Comparison of ENCODE assay signal across 29 cellular contexts in the genomic region with DNA sequence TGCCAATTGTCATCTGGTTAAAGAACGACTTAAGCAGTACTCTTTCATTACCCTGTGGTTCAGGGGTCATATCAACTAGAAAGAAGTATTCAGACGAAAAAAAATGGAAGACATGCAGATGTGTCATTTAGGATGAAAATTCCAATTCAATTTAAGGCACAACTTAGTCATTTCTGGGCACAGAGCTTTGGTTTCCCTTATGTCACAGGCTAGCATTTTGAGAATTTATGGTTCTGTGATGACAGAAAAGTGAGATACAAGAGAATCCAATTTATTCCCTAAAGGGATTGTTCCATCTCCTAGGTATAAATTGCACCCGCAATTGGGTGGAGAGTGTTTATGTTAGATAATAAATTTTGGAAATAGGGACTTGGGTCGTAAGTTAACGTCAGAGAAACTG.
"Had no signal": no experiment of that assay in that cellular context is flagged by ENCODE, and none has a peak within 500 bp of the region (broad histone marks: within the 10 kb centered on the region; RNA-seq: fewer than 3 reads in every experiment).

No MANE protein-coding gene starts in this region.

- FAIRE-seq: endometrium had no signal

- H3K27me3 ChIP-seq: esophagus squamous epithelium, gastroesophageal sphincter, hepatocyte, ovary, sigmoid colon, spleen, testis, tibial artery had no signal

- H3K27me3 Mint-ChIP-seq: stimulated activated memory B cell treated with anti-CD40 and anti-IgM and Interleukin-4, amounts not matched to agents 10 μg/mL and 1 μg/mL and 100 μg/mL, for 72 hours had no signal

- H3K4me2 ChIP-seq: hepatocyte had no signal

- H3K27ac Mint-ChIP-seq: effector memory CD8-positive, alpha-beta T cell; naive thymus-derived CD8-positive, alpha-beta T cell; nephron progenitor cell; stimulated activated memory B cell treated with anti-CD40 and anti-IgM and Interleukin-4, amounts not matched to agents 10 μg/mL and 1 μg/mL and 100 μg/mL, for 72 hours; type B pancreatic cell had no signal

- ATAC-seq: effector memory CD8-positive, alpha-beta T cell; gastroesophageal sphincter; heart left ventricle; left ventricle myocardium superior; lower lobe of right lung; naive thymus-derived CD8-positive, alpha-beta T cell; psoas muscle; right cardiac atrium; stimulated activated memory B cell treated with anti-CD40 and anti-IgM and Interleukin-4, amounts not matched to agents 10 μg/mL and 1 μg/mL and 100 μg/mL, for 72 hours; stimulated activated naive CD8-positive, alpha-beta T cell treated with anti-CD3 and anti-CD28 coated beads, Interleukin-15, Interleukin-2, amounts not matched to agents 100 U/mL and 50 U/mL, for 24 hours had no signal

- H3K9me3 ChIP-seq: esophagus squamous epithelium, gastroesophageal sphincter, heart left ventricle, lower lobe of right lung, ovary, psoas muscle, sigmoid colon, testis, tibial artery had no signal

- H3K4me3 ChIP-seq: esophagus squamous epithelium, gastroesophageal sphincter, heart left ventricle, hepatocyte, lower lobe of right lung, ovary, psoas muscle, sigmoid colon, skin epidermis, spleen, testis, tibial artery had no signal

- H3K27ac ChIP-seq: esophagus squamous epithelium, gastroesophageal sphincter, heart left ventricle, hepatocyte, lower lobe of right lung, ovary, psoas muscle, sigmoid colon, skin epidermis, spleen, testis, tibial artery had no signal

- H3K36me3 Mint-ChIP-seq: naive thymus-derived CD8-positive, alpha-beta T cell; stimulated activated memory B cell treated with anti-CD40 and anti-IgM and Interleukin-4, amounts not matched to agents 10 μg/mL and 1 μg/mL and 100 μg/mL, for 72 hours; type B pancreatic cell had no signal

- DNase-seq: cortex of kidney; effector memory CD8-positive, alpha-beta T cell; erythroblast; esophagus squamous epithelium; foreskin fibroblast; heart left ventricle; kidney glomerular epithelial cell; left ventricle myocardium superior; lower lobe of right lung; naive thymus-derived CD8-positive, alpha-beta T cell; nephron progenitor cell; nucleus accumbens; ovary; posterior cingulate gyrus; psoas muscle; right cardiac atrium; sigmoid colon; spleen; stimulated activated CD4-positive, alpha-beta T cell treated with anti-CD3 and anti-CD28 coated beads, Interleukin-4, amount 100 ng/mL, for 4 hours; stimulated activated naive CD8-positive, alpha-beta T cell treated with anti-CD3 and anti-CD28 coated beads, Interleukin-15, Interleukin-2, amounts not matched to agents 100 U/mL and 50 U/mL, for 24 hours; substantia nigra; testis; tibial artery had no signal

- H3K9me3 Mint-ChIP-seq: nephron progenitor cell, type B pancreatic cell had no signal

- H3K4me1 ChIP-seq: esophagus squamous epithelium, gastroesophageal sphincter, heart left ventricle, lower lobe of right lung, psoas muscle, sigmoid colon, spleen, testis, tibial artery had no signal

- H2AFZ ChIP-seq: hepatocyte had no signal

- H3K36me3 ChIP-seq: esophagus squamous epithelium, gastroesophageal sphincter, heart left ventricle, lower lobe of right lung, ovary, sigmoid colon, spleen, tibial artery had no signal

- H3K4me1 Mint-ChIP-seq: naive thymus-derived CD8-positive, alpha-beta T cell; nephron progenitor cell; stimulated activated memory B cell treated with anti-CD40 and anti-IgM and Interleukin-4, amounts not matched to agents 10 μg/mL and 1 μg/mL and 100 μg/mL, for 72 hours had no signal

- H3K4me3 Mint-ChIP-seq: effector memory CD8-positive, alpha-beta T cell; naive thymus-derived CD8-positive, alpha-beta T cell; nephron progenitor cell; stimulated activated memory B cell treated with anti-CD40 and anti-IgM and Interleukin-4, amounts not matched to agents 10 μg/mL and 1 μg/mL and 100 μg/mL, for 72 hours; type B pancreatic cell had no signal

- H3K79me2 ChIP-seq: hepatocyte had no signal
